ENCODE assay signal across 5 cellular contexts in genomic region chr12:126228936-126229335, GRCh38.
"Had no signal": no experiment of that assay in that cellular context is flagged by ENCODE, and none has a peak within 500 bp of the region (broad histone marks: within the 10 kb centered on the region; RNA-seq: fewer than 3 reads in every experiment).

No MANE protein-coding gene starts in this region.

- DNase-seq: IMR-90, KBM-7, KG1 had no signal

- ATAC-seq: HepG2, K562 had no signal
